Comparison of ENCODE assay signal across 15 cellular contexts in the genomic region with DNA sequence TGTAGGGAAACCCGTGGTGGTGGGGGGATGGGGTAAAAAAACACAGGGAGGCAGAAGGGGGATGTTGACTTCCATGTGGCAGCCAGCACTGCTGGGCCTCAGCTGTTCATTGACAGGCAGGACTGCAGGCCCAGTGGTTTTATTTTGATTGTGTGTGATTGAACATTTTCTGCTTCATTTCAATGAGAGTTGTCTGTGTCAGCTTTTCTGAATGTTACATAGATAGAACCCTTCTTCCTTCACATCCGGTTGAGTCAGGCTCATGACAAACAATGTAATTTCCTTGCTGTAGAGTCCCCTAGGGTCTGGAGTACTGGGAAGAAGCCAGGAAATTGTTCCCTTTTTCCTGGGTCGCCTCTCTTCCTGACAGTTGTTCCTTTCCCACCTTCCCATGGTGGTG. TPM values are rescaled to one million over a fixed set of nuclear protein-coding genes. Genes with fewer than 3 reads are reported as not detected.
DNase-seq lines count a peak whose midpoint lies in the region; ATAC-seq, FAIRE-seq and TF ChIP-seq lines count a peak whose summit lies in the region.
"Had no signal": no experiment of that assay in that cellular context is flagged by ENCODE, and none has a peak within 500 bp of the region (broad histone marks: within the 10 kb centered on the region; RNA-seq: fewer than 3 reads in every experiment).

No MANE protein-coding gene starts in this region.

- POLR2A ChIA-PET in IMR-90 (lab: Charles Lee; ENCODE audit: unreplicated experiment) (no interaction called here), K562 (lab: Yijun Ruan, JAX) (interaction anchor here (0.7 to 1.6 kb wide), 2 partner anchors 8 to 269 kb away, joined by 3 to 5 read pairs; a partner anchor contains a TSS)
- POLR2A ChIA-PET in naive thymus-derived CD8-positive, alpha-beta T cell (lab: Charles Lee) = no interaction called here

- H3K4me2 ChIP-seq in IMR-90 (ENCODE audit: low read depth, low read length) (no peak overlapping the region), K562 (ENCODE audit: insufficient read depth, low read length) (no peak overlapping the region)

- H4K20me1 ChIP-seq in IMR-90 (ENCODE audit: insufficient read depth, low read length) (no peaks in the 10 kb centered on the region), K562 (replicated peaks; ENCODE audit: control insufficient read depth, insufficient read depth, low read length) (no peaks in the 10 kb centered on the region)

- H2AFZ ChIP-seq in IMR-90 (replicated peaks; ENCODE audit: low read length, poor library complexity) = peak overlapping the region; percentile 74
- no peak overlapping the region for H2AFZ ChIP-seq in K562 (ENCODE audit: low read depth, low read length)

- no peaks in the 10 kb centered on the region for H3K36me3 ChIP-seq in IMR-90 (ENCODE audit: control insufficient read depth, insufficient read depth, low read length)
- H3K36me3 ChIP-seq in K562 (ENCODE audit: control insufficient read depth, insufficient read depth, low read length) = no peaks in the 10 kb centered on the region
- no peaks in the 10 kb centered on the region for H3K36me3 ChIP-seq in kidney (ENCODE audit: control insufficient read depth in 1 of 2, insufficient read depth in 2 of 2, low read length in 2 of 2)
- H3K36me3 ChIP-seq in left lung = no peaks in the 10 kb centered on the region
- H3K36me3 ChIP-seq: cardiac muscle cell, upper lobe of left lung had no signal

- CTCF ChIA-PET in IMR-90 (lab: Yijun Ruan, JAX) = no interaction called here
- CTCF ChIA-PET in K562 (lab: Yijun Ruan, JAX; ENCODE audit: low intra/inter-chr PET ratio) = interaction anchor here (0.7 kb wide), 1 partner anchor 130 kb away, joined by 3 read pairs; no protein-coding TSS in a partner anchor

- H4K5ac ChIP-seq in IMR-90 (ENCODE audit: low read depth, low read length) = no peak overlapping the region

- no peak overlapping the region for H2BK20ac ChIP-seq in IMR-90 (ENCODE audit: low read depth, low read length)

- WGBS in IMR-90 (ENCODE audit: extremely low coverage in 2 of 2, insufficient read length in 1 of 2), 2 experiments = no CpG with 5 or more reads among the region's 3 CpGs
- 2% methylated on average over 3 of the region's 3 CpGs for WGBS in K562 (ENCODE audit: insufficient coverage, low coverage, missing lambda C conversion rate)

- H3K4me1 Mint-ChIP-seq in naive thymus-derived CD8-positive, alpha-beta T cell = no peaks in the 10 kb centered on the region
- H3K4me1 Mint-ChIP-seq in stimulated activated memory B cell treated with anti-CD40 and anti-IgM and Interleukin-4, amounts not matched to agents 10 μg/mL and 1 μg/mL and 100 μg/mL, for 72 hours = no peaks in the 10 kb centered on the region

- no peak overlapping the region for H3K56ac ChIP-seq in IMR-90 (ENCODE audit: extremely low read depth, insufficient read depth, low read length)

- H3K9ac ChIP-seq in IMR-90 (ENCODE audit: low read depth, low read length) = no peak overlapping the region
- H3K9ac ChIP-seq in K562 (ENCODE audit: insufficient read depth in 1 of 2, low read depth in 2 of 2, low read length in 2 of 2) = no peak overlapping the region
- no peak overlapping the region for H3K9ac ChIP-seq in kidney (ENCODE audit: low read length in 2 of 2)

- no peak for TF ChIP-seq RAD21 in IMR-90 (IDR thresholded peaks at IDR 0.05; ENCODE audit: low read length)
- no peak for TF ChIP-seq RAD21 in K562 (CRISPR knock-in tag; conservative IDR thresholded peaks at IDR 0.05 in 1 of 2, IDR thresholded peaks at IDR 0.05 in 1 of 2)

- H3K4me3 ChIP-seq in IMR-90 (ENCODE audit: insufficient read depth, low read depth, low read length) = no peak overlapping the region
- no peak overlapping the region for H3K4me3 ChIP-seq in K562
- H3K4me3 ChIP-seq in kidney (ENCODE audit: low read length in 2 of 2) = no peak overlapping the region
- no peak overlapping the region for H3K4me3 ChIP-seq in left lung
- H3K4me3 ChIP-seq: cardiac muscle cell, GM12878, upper lobe of left lung had no signal

- H3K36me3 Mint-ChIP-seq in naive thymus-derived CD8-positive, alpha-beta T cell = no peaks in the 10 kb centered on the region
- no peaks in the 10 kb centered on the region for H3K36me3 Mint-ChIP-seq in stimulated activated memory B cell treated with anti-CD40 and anti-IgM and Interleukin-4, amounts not matched to agents 10 μg/mL and 1 μg/mL and 100 μg/mL, for 72 hours
- H3K36me3 Mint-ChIP-seq: CD8-positive, alpha-beta T cell had no signal

- 0 out of 3 replicates have a peak overlapping the region, but pooled peaks have one; percentile 2 for H2BK15ac ChIP-seq in IMR-90 (ENCODE audit: low read depth, low read length)

- H3K4me1 ChIP-seq in IMR-90 (ENCODE audit: control insufficient read depth, insufficient read depth, low read length) = no peaks in the 10 kb centered on the region
- H3K4me1 ChIP-seq in K562 (replicated peaks in 1 of 2; ENCODE audit: control insufficient read depth in 2 of 2, insufficient read depth in 2 of 2, low read length in 2 of 2) = no peaks in the 10 kb centered on the region; a peak in 1 of 5 replicates
- no peaks in the 10 kb centered on the region for H3K4me1 ChIP-seq in kidney (ENCODE audit: control insufficient read depth in 1 of 2, insufficient read depth in 1 of 2, low read depth in 1 of 2, low read length in 2 of 2)
- H3K4me1 ChIP-seq in left lung = no peaks in the 10 kb centered on the region

- H3K18ac ChIP-seq in IMR-90 (ENCODE audit: low read depth, low read length) = no peak overlapping the region

- dilution Hi-C loops in IMR-90 (cut with HindIII; ENCODE audit: low sequenced_read_pairs, unreplicated experiment) = no loop called here

- H2BK120ac ChIP-seq in IMR-90 (ENCODE audit: low read depth, low read length) = no peak overlapping the region; the same call in 1 of the 2 replicates

- in situ Hi-C loops in IMR-90 (cut with MboI; ENCODE audit: low sequenced_read_pairs) (no loop called here), K562 (cut with MboI) (no loop called here)

- no peaks in the 10 kb centered on the region for H3K79me2 ChIP-seq in K562 (ENCODE audit: control insufficient read depth, insufficient read depth, low read length)

- TF ChIP-seq CTCF in IMR-90 (conservative IDR thresholded peaks at IDR 0.05; ENCODE audit: low read depth, low read length) = no peak
- no peak for TF ChIP-seq CTCF in K562 (IDR thresholded peaks at IDR 0.05 in 2 of 3, conservative IDR thresholded peaks at IDR 0.05 in 1 of 3; ENCODE audit: insufficient read depth in 2 of 3, low read depth in 1 of 3, low read length in 3 of 3)
- no peak for TF ChIP-seq CTCF in kidney (IDR thresholded peaks at IDR 0.05; ENCODE audit: borderline replicate concordance, extremely low read depth, insufficient read depth)
- no peak for TF ChIP-seq CTCF in left lung (IDR thresholded peaks at IDR 0.05)

- H3K27me3 ChIP-seq in IMR-90 (ENCODE audit: control insufficient read depth, insufficient read depth, low read length) (peaks cover 19% of the 10 kb centered on the region), K562 (ENCODE audit: control insufficient read depth in 2 of 2, insufficient read depth in 2 of 2, low read length in 2 of 2) (peaks cover 18 to 36% of the 10 kb centered on the region in 2 experiments; a peak in 4 of 5 replicates), left lung (peaks cover 0 to 19% of the 10 kb centered on the region in 2 donors)
- H3K27me3 ChIP-seq: upper lobe of left lung had no signal

- H3K9me1 ChIP-seq in IMR-90 (ENCODE audit: insufficient read depth, low read length) = no peaks in the 10 kb centered on the region
- no peaks in the 10 kb centered on the region for H3K9me1 ChIP-seq in K562 (ENCODE audit: control insufficient read depth, insufficient read depth, low read length)

- BruUV-seq in IMR-90 (replicated peaks; lab: Mats Ljungman, UMichigan) (no TSS peak), K562 (replicated peaks; lab: Mats Ljungman, UMichigan) (no TSS peak)

- H3K9me3 ChIP-seq in IMR-90 (ENCODE audit: control insufficient read depth, insufficient read depth, low read length) (no peaks in the 10 kb centered on the region), K562 (replicated peaks; ENCODE audit: control insufficient read depth, insufficient read depth, low read depth, low read length) (no peaks in the 10 kb centered on the region), kidney (ENCODE audit: control insufficient read depth in 1 of 2, low read length in 2 of 2) (no peaks in the 10 kb centered on the region), left lung (no peaks in the 10 kb centered on the region)
- H3K9me3 ChIP-seq: upper lobe of left lung had no signal

- no peak overlapping the region for H2BK5ac ChIP-seq in IMR-90 (ENCODE audit: low read depth, low read length, poor library complexity, severe bottlenecking)

- intact Hi-C loops in IMR-90 (cut with micrococcal nuclease) (no loop called here), K562 (cut with micrococcal nuclease) (no loop called here), kidney (cut with DNase I) (no loop called here), left lung (cut with DNase I) (no loop called here)

- peaks cover 0 to 13% (median 8%) of the 10 kb centered on the region in 5 donors for H3K27me3 Mint-ChIP-seq in naive thymus-derived CD8-positive, alpha-beta T cell
- H3K27me3 Mint-ChIP-seq in stimulated activated memory B cell treated with anti-CD40 and anti-IgM and Interleukin-4, amounts not matched to agents 10 μg/mL and 1 μg/mL and 100 μg/mL, for 72 hours = peaks cover 34% of the 10 kb centered on the region

- ATAC-seq in IMR-90 (ENCODE audit: low read depth) (no peak), K562 (no peak), left lung (no peak), esophagus mucosa (no peak)
- no peak for ATAC-seq in naive thymus-derived CD8-positive, alpha-beta T cell
- ATAC-seq in stimulated activated memory B cell treated with anti-CD40 and anti-IgM and Interleukin-4, amounts not matched to agents 10 μg/mL and 1 μg/mL and 100 μg/mL, for 72 hours = no peak
- ATAC-seq: CD8-positive, alpha-beta T cell; GM12878; Panc1 had no signal

- TF ChIP-seq POLR2A in IMR-90 (IDR thresholded peaks at IDR 0.05; ENCODE audit: low read depth, low read length) = no peak
- TF ChIP-seq POLR2A in K562 (conservative IDR thresholded peaks at IDR 0.05) = no peak

- H3K79me1 ChIP-seq in IMR-90 (ENCODE audit: low read depth in 1 of 2, low read length in 2 of 2) = no peaks in the 10 kb centered on the region

- H4K91ac ChIP-seq in IMR-90 (ENCODE audit: insufficient read depth, low read depth, low read length) = no peak overlapping the region

- no peak overlapping the region for H2AK5ac ChIP-seq in IMR-90 (ENCODE audit: low read depth, low read length)

- H3K27ac ChIP-seq in IMR-90 (ENCODE audit: insufficient read depth, low read length) (no peak overlapping the region), K562 (ENCODE audit: extremely low read depth, low read depth, low read length) (no peak overlapping the region), kidney (ENCODE audit: low read depth in 2 of 2, low read length in 2 of 2) (no peak overlapping the region), left lung (no peak overlapping the region)
- H3K27ac ChIP-seq: cardiac muscle cell had no signal

- H3K9me3 Mint-ChIP-seq in naive thymus-derived CD8-positive, alpha-beta T cell = no peaks in the 10 kb centered on the region
- no peaks in the 10 kb centered on the region for H3K9me3 Mint-ChIP-seq in stimulated activated memory B cell treated with anti-CD40 and anti-IgM and Interleukin-4, amounts not matched to agents 10 μg/mL and 1 μg/mL and 100 μg/mL, for 72 hours
- H3K9me3 Mint-ChIP-seq: activated T-cell treated with anti-CD3 and anti-CD28 coated beads, Interleukin-2, amount 50 U/mL, for 24 hours; CD8-positive, alpha-beta T cell had no signal

- no peak overlapping the region for H3K14ac ChIP-seq in IMR-90 (replicated peaks; ENCODE audit: low read depth, low read length)

- 0 out of 2 replicates have a peak overlapping the region, but pooled peaks have one; percentile 16 for H3K23ac ChIP-seq in IMR-90 (ENCODE audit: low read depth, low read length)

- H2AK9ac ChIP-seq in IMR-90 (replicated peaks; ENCODE audit: low read depth, low read length, poor library complexity) = no peak overlapping the region

- H3K27ac Mint-ChIP-seq in naive thymus-derived CD8-positive, alpha-beta T cell = no peak overlapping the region
- no peak overlapping the region for H3K27ac Mint-ChIP-seq in stimulated activated memory B cell treated with anti-CD40 and anti-IgM and Interleukin-4, amounts not matched to agents 10 μg/mL and 1 μg/mL and 100 μg/mL, for 72 hours
- H3K27ac Mint-ChIP-seq: activated T-cell treated with anti-CD3 and anti-CD28 coated beads, Interleukin-2, amount 50 U/mL, for 24 hours; CD8-positive, alpha-beta T cell had no signal

- no peak overlapping the region for H3K4me3 Mint-ChIP-seq in naive thymus-derived CD8-positive, alpha-beta T cell
- H3K4me3 Mint-ChIP-seq in stimulated activated memory B cell treated with anti-CD40 and anti-IgM and Interleukin-4, amounts not matched to agents 10 μg/mL and 1 μg/mL and 100 μg/mL, for 72 hours = no peak overlapping the region
- H3K4me3 Mint-ChIP-seq: activated T-cell treated with anti-CD3 and anti-CD28 coated beads, Interleukin-2, amount 50 U/mL, for 24 hours; CD8-positive, alpha-beta T cell had no signal

- FAIRE-seq in K562 (lab: Jason Lieb, UNC) (peak; percentile 15), kidney (lab: Jason Lieb, UNC) (no peak)
- FAIRE-seq: GM12878 had no signal

- no peak overlapping the region for H4K8ac ChIP-seq in IMR-90 (ENCODE audit: low read depth in 2 of 2, low read length in 2 of 2)

- H3K4ac ChIP-seq in IMR-90 (ENCODE audit: low read depth, low read length) = no peak overlapping the region

- peak; percentile 34 for DNase-seq in AG08395 (ENCODE audit: low spot score)
- peak; percentile 51 for DNase-seq in IMR-90
- DNase-seq in K562 (ENCODE audit: extremely low read depth in 1 of 4, low spot score in 3 of 4) = no peak
- peak; percentile 18 for DNase-seq in kidney
- no peak for DNase-seq in left lung
- no peak for DNase-seq in naive thymus-derived CD8-positive, alpha-beta T cell
- DNase-seq: activated T-cell treated with anti-CD3 and anti-CD28 coated beads, Interleukin-2, amount 50 U/mL, for 24 hours; CD8-positive, alpha-beta T cell; NCI-H1105 treated with DMSO at 0.1 percent for 48 hours; upper lobe of left lung had no signal

- no peak for TF ChIP-seq EP300 in K562 (IDR thresholded peaks at IDR 0.05; ENCODE audit: low read length)

RNA-seq across cellular contexts. Expression of a gene that starts 8.2 kb away (rescaled TPM):
- total RNA-seq in IMR-90 (2012; rRNA removed) = under 0.01 and 0.18 TPM in 2 replicates
- 0.36 and 0.38 TPM in 2 replicates for polyA plus RNA-seq in IMR-90 (2012; rRNA removed)
- polyA plus RNA-seq in IMR-90 (2012; cell fraction: cytosol; rRNA removed) = 0.47 and 0.49 TPM in 2 replicates
- 0.19 and 0.23 TPM in 2 replicates for polyA plus RNA-seq in IMR-90 (2012; cell fraction: nucleus; rRNA removed; ENCODE audit: low replicate concordance)
- 1.1 and 3.4 TPM in 2 replicates for total RNA-seq in K562 (2011; cell fraction: chromatin; rRNA removed; ENCODE audit: low replicate concordance)
- 4.1 and 5.0 TPM in 2 replicates for total RNA-seq in K562 (2011; cell fraction: nucleolus; rRNA removed)
- total RNA-seq in K562 (2011; cell fraction: nucleoplasm; rRNA removed) = 2.4 and 3.1 TPM in 2 replicates
- 12.3 and 15.4 TPM in 2 replicates for total RNA-seq in K562 (2014; rRNA removed)
- total RNA-seq in K562 (2014; rRNA removed; fragmentation: Illumina TruSeq; extraction: Trizol) = 5.4 and 5.6 TPM in 2 replicates
- total RNA-seq in K562 (2015; rRNA removed; fragmentation: Illumina TruSeq; extraction: Trizol) = 4.7 and 4.9 TPM in 2 replicates
- total RNA-seq in K562 (2021) = 11.0 and 12.0 TPM in 2 replicates
- polyA plus RNA-seq in K562 (2011; rRNA removed) = 1.9 and 4.1 TPM in 2 replicates
- polyA plus RNA-seq in K562 (2011; cell fraction: cytosol; rRNA removed) = 4.8 and 7.0 TPM in 2 replicates
- polyA plus RNA-seq in K562 (2011; cell fraction: nucleus; rRNA removed) = 2.3 and 3.2 TPM in 2 replicates
- polyA plus RNA-seq in K562 (2012) = 4.4 and 9.2 TPM in 2 replicates
- 6.0 and 6.2 TPM in 2 replicates for polyA plus RNA-seq in K562 (2014; fragmentation: Illumina TruSeq; extraction: Trizol)
- polyA plus RNA-seq in K562 (2014; fragmentation: Nextera tagmentation; extraction: Ambion mirVana) = 1 to 10 TPM; 1.1 to 1.3 TPM
- 6.9 and 7.5 TPM in 2 replicates for polyA plus RNA-seq in K562 (2014; rRNA removed)
- polyA minus RNA-seq in K562 (2011; rRNA and poly(A)+ RNA removed) = 1.8 and 2.4 TPM in 2 replicates
- 2.7 and 5.1 TPM in 2 replicates for polyA minus RNA-seq in K562 (2011; cell fraction: cytosol; rRNA and poly(A)+ RNA removed)
- polyA minus RNA-seq in K562 (2011; cell fraction: nucleus; rRNA and poly(A)+ RNA removed) = 2.0 and 4.3 TPM in 2 replicates
- 7.2 TPM for total RNA-seq in kidney
- polyA plus RNA-seq in kidney (ENCODE audit: insufficient read depth, low read depth, low replicate concordance) = 7.3 TPM
- total RNA-seq in left lung = 10 to 100 TPM; 13.8 to 14.1 TPM
- 1 to 10 TPM; 3.8 to 4.1 TPM for total RNA-seq in naive thymus-derived CD8-positive, alpha-beta T cell
- polyA plus RNA-seq in naive thymus-derived CD8-positive, alpha-beta T cell = 1 to 10 TPM; 2.8 to 4.3 (median 4.2) TPM
- total RNA-seq in esophagus mucosa = 4.0 TPM

RNA-seq across cellular contexts. Expression of a gene that starts 26.9 kb away (rescaled TPM):
- total RNA-seq in IMR-90 (2012; rRNA removed) (24.7 and 39.8 TPM in 2 replicates), K562 (2014; rRNA removed) (182 and 196 TPM in 2 replicates), K562 (2014; rRNA removed; fragmentation: Illumina TruSeq; extraction: Trizol) (427 and 480 TPM in 2 replicates), K562 (2015; rRNA removed; fragmentation: Illumina TruSeq; extraction: Trizol) (371 and 389 TPM in 2 replicates), K562 (2021) (476 and 490 TPM in 2 replicates), kidney (150 TPM), left lung (100 to 1,000 TPM; 170 TPM), esophagus mucosa (229 TPM)
- polyA plus RNA-seq in IMR-90 (2012; rRNA removed) (135 and 141 TPM in 2 replicates), K562 (2011; rRNA removed) (245 and 357 TPM in 2 replicates), K562 (2014; fragmentation: Illumina TruSeq; extraction: Trizol) (553 and 569 TPM in 2 replicates), K562 (2014; fragmentation: Nextera tagmentation; extraction: Ambion mirVana) (100 to 1,000 TPM in 1 of 2 experiments, 10 to 100 TPM in 1; 86.8 to 116 TPM), K562 (2014; rRNA removed) (419 and 568 TPM in 2 replicates), kidney (ENCODE audit: insufficient read depth, low read depth, low replicate concordance) (701 TPM)
- 167 and 235 TPM in 2 replicates for polyA plus RNA-seq in IMR-90 (2012; cell fraction: cytosol; rRNA removed)
- polyA plus RNA-seq in IMR-90 (2012; cell fraction: nucleus; rRNA removed; ENCODE audit: low replicate concordance) = 76.5 and 78.8 TPM in 2 replicates
- 32.1 and 48.6 TPM in 2 replicates for total RNA-seq in K562 (2011; cell fraction: chromatin; rRNA removed; ENCODE audit: low replicate concordance)
- total RNA-seq in K562 (2011; cell fraction: nucleolus; rRNA removed) = 31.2 and 36.9 TPM in 2 replicates
- 54.6 and 80.4 TPM in 2 replicates for total RNA-seq in K562 (2011; cell fraction: nucleoplasm; rRNA removed)
- 349 and 400 TPM in 2 replicates for polyA plus RNA-seq in K562 (2011; cell fraction: cytosol; rRNA removed)
- 157 and 270 TPM in 2 replicates for polyA plus RNA-seq in K562 (2011; cell fraction: nucleus; rRNA removed)
- polyA plus RNA-seq in K562 (2012) = 668 and 675 TPM in 2 replicates
- polyA minus RNA-seq in K562 (2011; rRNA and poly(A)+ RNA removed) = 90.7 and 143 TPM in 2 replicates
- 143 and 157 TPM in 2 replicates for polyA minus RNA-seq in K562 (2011; cell fraction: cytosol; rRNA and poly(A)+ RNA removed)
- 12.9 and 34.8 TPM in 2 replicates for polyA minus RNA-seq in K562 (2011; cell fraction: nucleus; rRNA and poly(A)+ RNA removed)
- 10 to 100 TPM; 60.0 to 66.0 TPM for total RNA-seq in naive thymus-derived CD8-positive, alpha-beta T cell
- polyA plus RNA-seq in naive thymus-derived CD8-positive, alpha-beta T cell = 100 to 1,000 TPM; 268 to 362 (median 276) TPM

RNA-seq across cellular contexts. Expression of a gene that starts 30.6 kb away (rescaled TPM):
- total RNA-seq in IMR-90 (2012; rRNA removed) (0.36 and 0.56 TPM in 2 replicates), K562 (2014; rRNA removed) (not detected in 2 replicates), K562 (2014; rRNA removed; fragmentation: Illumina TruSeq; extraction: Trizol) (not detected in 2 replicates), K562 (2015; rRNA removed; fragmentation: Illumina TruSeq; extraction: Trizol) (0.08 and 0.11 TPM in 2 replicates), K562 (2021) (0.27 and 0.31 TPM in 2 replicates), kidney (13.4 TPM), left lung (10 to 100 TPM in 1 of 2 donors, 1 to 10 TPM in 1; 1.9 to 20.1 TPM), esophagus mucosa (0.84 TPM)
- polyA plus RNA-seq in IMR-90 (2012; rRNA removed) (1.6 and 1.7 TPM in 2 replicates), K562 (2011; rRNA removed) (0.24 and 0.29 TPM in 2 replicates), K562 (2014; fragmentation: Illumina TruSeq; extraction: Trizol) (0.09 and 0.15 TPM in 2 replicates), K562 (2014; fragmentation: Nextera tagmentation; extraction: Ambion mirVana) (not detected), K562 (2014; rRNA removed) (not detected in 2 replicates), kidney (ENCODE audit: insufficient read depth, low read depth, low replicate concordance) (29.5 TPM)
- 0.64 and 1.7 TPM in 2 replicates for polyA plus RNA-seq in IMR-90 (2012; cell fraction: cytosol; rRNA removed)
- polyA plus RNA-seq in IMR-90 (2012; cell fraction: nucleus; rRNA removed; ENCODE audit: low replicate concordance) = 5.1 and 5.5 TPM in 2 replicates
- not detected in 2 replicates for total RNA-seq in K562 (2011; cell fraction: chromatin; rRNA removed; ENCODE audit: low replicate concordance)
- total RNA-seq in K562 (2011; cell fraction: nucleolus; rRNA removed) = 0.33 TPM in 1 of 2 replicates, not detected in the other
- total RNA-seq in K562 (2011; cell fraction: nucleoplasm; rRNA removed) = not detected in 2 replicates
- 0.15 and 0.18 TPM in 2 replicates for polyA plus RNA-seq in K562 (2011; cell fraction: cytosol; rRNA removed)
- polyA plus RNA-seq in K562 (2011; cell fraction: nucleus; rRNA removed) = 0.14 and 0.15 TPM in 2 replicates
- 0.14 and 0.21 TPM in 2 replicates for polyA plus RNA-seq in K562 (2012)
- 0.11 and 0.42 TPM in 2 replicates for polyA minus RNA-seq in K562 (2011; rRNA and poly(A)+ RNA removed)
- not detected in 2 replicates for polyA minus RNA-seq in K562 (2011; cell fraction: cytosol; rRNA and poly(A)+ RNA removed)
- not detected in 2 replicates for polyA minus RNA-seq in K562 (2011; cell fraction: nucleus; rRNA and poly(A)+ RNA removed)
- total RNA-seq in naive thymus-derived CD8-positive, alpha-beta T cell = under 1 TPM; 0.23 to 0.36 TPM
- under 1 TPM in 2 of 3 donors, not detected in 1; 0.09 to 0.19 TPM for polyA plus RNA-seq in naive thymus-derived CD8-positive, alpha-beta T cell

RNA-seq across cellular contexts. Expression of a gene that starts 58.1 kb away (rescaled TPM):
- 20.3 and 24.9 TPM in 2 replicates for total RNA-seq in IMR-90 (2012; rRNA removed)
- 40.8 and 48.7 TPM in 2 replicates for polyA plus RNA-seq in IMR-90 (2012; rRNA removed)
- 20.9 and 24.3 TPM in 2 replicates for polyA plus RNA-seq in IMR-90 (2012; cell fraction: cytosol; rRNA removed)
- 154 and 222 TPM in 2 replicates for polyA plus RNA-seq in IMR-90 (2012; cell fraction: nucleus; rRNA removed; ENCODE audit: low replicate concordance)
- total RNA-seq in K562 (2011; cell fraction: chromatin; rRNA removed; ENCODE audit: low replicate concordance) = 89.6 and 158 TPM in 2 replicates
- 91.7 and 93.2 TPM in 2 replicates for total RNA-seq in K562 (2011; cell fraction: nucleolus; rRNA removed)
- total RNA-seq in K562 (2011; cell fraction: nucleoplasm; rRNA removed) = 102 and 120 TPM in 2 replicates
- 26.1 and 27.6 TPM in 2 replicates for total RNA-seq in K562 (2014; rRNA removed)
- 28.2 and 29.4 TPM in 2 replicates for total RNA-seq in K562 (2014; rRNA removed; fragmentation: Illumina TruSeq; extraction: Trizol)
- 17.5 and 19.1 TPM in 2 replicates for total RNA-seq in K562 (2015; rRNA removed; fragmentation: Illumina TruSeq; extraction: Trizol)
- total RNA-seq in K562 (2021) = 40.3 and 43.0 TPM in 2 replicates
- polyA plus RNA-seq in K562 (2011; rRNA removed) = 50.4 and 58.4 TPM in 2 replicates
- 36.0 and 55.5 TPM in 2 replicates for polyA plus RNA-seq in K562 (2011; cell fraction: cytosol; rRNA removed)
- polyA plus RNA-seq in K562 (2011; cell fraction: nucleus; rRNA removed) = 288 and 307 TPM in 2 replicates
- 18.3 and 40.2 TPM in 2 replicates for polyA plus RNA-seq in K562 (2012)
- 29.7 and 35.3 TPM in 2 replicates for polyA plus RNA-seq in K562 (2014; fragmentation: Illumina TruSeq; extraction: Trizol)
- polyA plus RNA-seq in K562 (2014; fragmentation: Nextera tagmentation; extraction: Ambion mirVana) = 10 to 100 TPM in 1 of 2 experiments, 1 to 10 TPM in 1; 6.8 to 10.2 TPM
- 47.9 and 50.4 TPM in 2 replicates for polyA plus RNA-seq in K562 (2014; rRNA removed)
- polyA minus RNA-seq in K562 (2011; rRNA and poly(A)+ RNA removed) = 19.0 and 21.3 TPM in 2 replicates
- 7.7 and 8.3 TPM in 2 replicates for polyA minus RNA-seq in K562 (2011; cell fraction: cytosol; rRNA and poly(A)+ RNA removed)
- 35.0 and 39.9 TPM in 2 replicates for polyA minus RNA-seq in K562 (2011; cell fraction: nucleus; rRNA and poly(A)+ RNA removed)
- total RNA-seq in kidney = 76.5 TPM
- 41.7 TPM for polyA plus RNA-seq in kidney (ENCODE audit: insufficient read depth, low read depth, low replicate concordance)
- 10 to 100 TPM; 66.0 to 84.7 TPM for total RNA-seq in left lung
- total RNA-seq in naive thymus-derived CD8-positive, alpha-beta T cell = 10 to 100 TPM; 80.2 to 91.5 TPM
- 10 to 100 TPM; 18.8 to 22.3 (median 20.7) TPM for polyA plus RNA-seq in naive thymus-derived CD8-positive, alpha-beta T cell
- 62.5 TPM for total RNA-seq in esophagus mucosa

RNA-seq across cellular contexts. Expression of a gene that starts 58.6 kb away (rescaled TPM):
- 5.6 and 13.3 TPM in 2 replicates for total RNA-seq in IMR-90 (2012; rRNA removed)
- 16.3 and 17.1 TPM in 2 replicates for polyA plus RNA-seq in IMR-90 (2012; rRNA removed)
- 11.2 and 24.4 TPM in 2 replicates for polyA plus RNA-seq in IMR-90 (2012; cell fraction: cytosol; rRNA removed)
- polyA plus RNA-seq in IMR-90 (2012; cell fraction: nucleus; rRNA removed; ENCODE audit: low replicate concordance) = 14.8 and 25.5 TPM in 2 replicates
- total RNA-seq in K562 (2011; cell fraction: chromatin; rRNA removed; ENCODE audit: low replicate concordance) = 20.0 and 54.1 TPM in 2 replicates
- 31.7 TPM in 2 replicates for total RNA-seq in K562 (2011; cell fraction: nucleolus; rRNA removed)
- total RNA-seq in K562 (2011; cell fraction: nucleoplasm; rRNA removed) = 24.1 and 30.8 TPM in 2 replicates
- 16.3 and 17.1 TPM in 2 replicates for total RNA-seq in K562 (2014; rRNA removed)
- total RNA-seq in K562 (2014; rRNA removed; fragmentation: Illumina TruSeq; extraction: Trizol) = 6.4 and 10.9 TPM in 2 replicates
- 9.7 and 13.5 TPM in 2 replicates for total RNA-seq in K562 (2015; rRNA removed; fragmentation: Illumina TruSeq; extraction: Trizol)
- 15.2 and 16.7 TPM in 2 replicates for total RNA-seq in K562 (2021)
- polyA plus RNA-seq in K562 (2011; rRNA removed) = 16.7 and 17.9 TPM in 2 replicates
- 26.9 and 55.6 TPM in 2 replicates for polyA plus RNA-seq in K562 (2011; cell fraction: cytosol; rRNA removed)
- polyA plus RNA-seq in K562 (2011; cell fraction: nucleus; rRNA removed) = 22.7 and 31.8 TPM in 2 replicates
- polyA plus RNA-seq in K562 (2012) = 11.4 and 15.7 TPM in 2 replicates
- 21.7 and 24.9 TPM in 2 replicates for polyA plus RNA-seq in K562 (2014; fragmentation: Illumina TruSeq; extraction: Trizol)
- 10 to 100 TPM; 50.0 to 53.6 TPM for polyA plus RNA-seq in K562 (2014; fragmentation: Nextera tagmentation; extraction: Ambion mirVana)
- 34.8 and 41.6 TPM in 2 replicates for polyA plus RNA-seq in K562 (2014; rRNA removed)
- 6.7 and 7.8 TPM in 2 replicates for polyA minus RNA-seq in K562 (2011; rRNA and poly(A)+ RNA removed)
- polyA minus RNA-seq in K562 (2011; cell fraction: cytosol; rRNA and poly(A)+ RNA removed) = 6.4 and 9.0 TPM in 2 replicates
- 12.3 and 15.2 TPM in 2 replicates for polyA minus RNA-seq in K562 (2011; cell fraction: nucleus; rRNA and poly(A)+ RNA removed)
- 16.3 TPM for total RNA-seq in kidney
- 25.3 TPM for polyA plus RNA-seq in kidney (ENCODE audit: insufficient read depth, low read depth, low replicate concordance)
- 10 to 100 TPM; 13.2 to 14.1 TPM for total RNA-seq in left lung
- 10 to 100 TPM; 13.4 to 15.7 TPM for total RNA-seq in naive thymus-derived CD8-positive, alpha-beta T cell
- 10 to 100 TPM; 12.0 to 16.7 (median 13.0) TPM for polyA plus RNA-seq in naive thymus-derived CD8-positive, alpha-beta T cell
- 13.6 TPM for total RNA-seq in esophagus mucosa

Comparison
In these comparisons a context has a peak if more than half of its experiments do, and no peak if none do; other contexts are left out.
1. DNase-seq: peak in AG08395 (single experiment), IMR-90 (single experiment) and kidney (single experiment); none in K562 (0 of 4), left lung (0 of 2) and naive thymus-derived CD8-positive, alpha-beta T cell (0 of 10).